ENCODE assay signal across 8 cellular contexts in genomic region chr9:91681461-91682305, GRCh38.
A peak's percentile ranks its signal among the peaks of the same experiment; 100 is the strongest.
DNase-seq lines count a peak whose midpoint lies in the region; ATAC-seq and TF ChIP-seq lines count a peak whose summit lies in the region.

No MANE protein-coding gene starts in this region.

- H3K9me3 ChIP-seq in parathyroid adenoma (ENCODE audit: control insufficient read depth, low read length): no peaks in the 10 kb centered on the region
- H3K9me3 ChIP-seq in upper lobe of right lung: no peaks in the 10 kb centered on the region

- H3K36me3 ChIP-seq in parathyroid adenoma (ENCODE audit: control insufficient read depth, insufficient read depth, low read length): no peaks in the 10 kb centered on the region
- no peaks in the 10 kb centered on the region for H3K36me3 ChIP-seq in upper lobe of right lung

- H3K27ac ChIP-seq in parathyroid adenoma (no peak overlapping the region), upper lobe of right lung (no peak overlapping the region)

- DNase-seq in EL: peak; percentile 61
- peak; percentile 71 for DNase-seq in RPMI8226
- peak; percentile 4 to 37 (median 20) for DNase-seq in activated naive CD4-positive, alpha-beta T cell (lab: John Stamatoyannopoulos, UW)
- peak; percentile 65 for DNase-seq in globus pallidus (ENCODE audit: low spot score)
- DNase-seq in upper lobe of right lung: peak; percentile 89

- ATAC-seq in HG03196 (IDR thresholded peaks at IDR 0.05; ENCODE audit: unreplicated experiment) (peak; percentile 72), upper lobe of right lung (peak; percentile 98), GM19463 (IDR thresholded peaks at IDR 0.05; ENCODE audit: unreplicated experiment) (no peak)

- no peak overlapping the region for H3K9ac ChIP-seq in parathyroid adenoma

- H2AFZ ChIP-seq in parathyroid adenoma: no peak overlapping the region

- no peaks in the 10 kb centered on the region for H3K4me1 ChIP-seq in parathyroid adenoma
- peaks cover 10% of the 10 kb centered on the region for H3K4me1 ChIP-seq in upper lobe of right lung

- H3K4me2 ChIP-seq in parathyroid adenoma (ENCODE audit: low read length): peak overlapping the region; percentile 30

- TF ChIP-seq CTCF in parathyroid adenoma (IDR thresholded peaks at IDR 0.05) (peak; percentile 50), upper lobe of right lung (IDR thresholded peaks at IDR 0.05) (peak; percentile 91)

- no peaks in the 10 kb centered on the region for H3K79me2 ChIP-seq in parathyroid adenoma

- intact Hi-C loops in upper lobe of right lung (cut with DNase I): no loop called here

- H3K27me3 ChIP-seq in parathyroid adenoma (ENCODE audit: control insufficient read depth, insufficient read depth, low read length): no peaks in the 10 kb centered on the region
- H3K27me3 ChIP-seq in upper lobe of right lung: peaks cover 9% of the 10 kb centered on the region

- H3K4me3 ChIP-seq in parathyroid adenoma (ENCODE audit: low read depth, low read length): no peak overlapping the region
- no peak overlapping the region for H3K4me3 ChIP-seq in upper lobe of right lung

Comparison
In these comparisons a context has a peak if more than half of its experiments do, and no peak if none do; other contexts are left out.
1. DNase-seq: peak in every context shown above with its lines; median percentile 89 in upper lobe of right lung; 71 in RPMI8226; 65 in globus pallidus; 61 in EL; 20 in activated naive CD4-positive, alpha-beta T cell.